24 cellular contexts compared by ENCODE assay signal in the genomic region with DNA sequence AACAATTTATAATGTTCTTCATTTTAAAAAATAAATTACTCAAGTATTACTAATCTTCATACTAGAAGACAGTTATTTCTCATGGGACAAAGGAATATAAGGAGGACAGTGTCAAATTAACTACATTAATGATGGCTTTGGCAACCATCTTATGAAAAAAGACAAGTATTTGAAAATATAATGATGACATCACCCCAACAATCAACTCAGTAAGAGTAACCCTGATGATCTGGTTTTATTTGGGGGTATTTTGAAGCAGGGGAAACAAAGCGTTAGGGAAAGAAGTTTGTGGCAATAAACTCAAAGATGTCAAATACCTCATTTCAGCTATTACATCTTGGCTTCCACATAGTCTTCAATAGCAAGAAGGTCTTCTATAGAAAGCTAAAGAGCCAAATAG. TPM values are rescaled to one million over a fixed set of nuclear protein-coding genes. Genes with fewer than 3 reads are reported as not detected.
"Had no signal": no experiment of that assay in that cellular context is flagged by ENCODE, and none has a peak within 500 bp of the region (broad histone marks: within the 10 kb centered on the region; RNA-seq: fewer than 3 reads in every experiment).

No MANE protein-coding gene starts in this region.

- H3K36me3 ChIP-seq: left lung, left ventricle myocardium inferior, lower lobe of right lung had no signal

- H3K9me3 ChIP-seq: left ventricle myocardium inferior, lower lobe of right lung, mucosa of descending colon had no signal

- H3K79me2 ChIP-seq: hepatocyte had no signal

- ATAC-seq: left cardiac atrium; left colon; left lobe of liver; left lung; left ventricle myocardium superior; lower lobe of right lung; mucosa of descending colon; naive thymus-derived CD4-positive, alpha-beta T cell had no signal

- FAIRE-seq: islet of Langerhans, keratinocyte, kidney had no signal

- H3K27me3 ChIP-seq: hepatocyte, left lung had no signal

- H2AFZ ChIP-seq: hepatocyte had no signal

- H3K4me3 ChIP-seq: hepatocyte, left lung, left ventricle myocardium inferior, lower lobe of right lung, lung, mucosa of descending colon had no signal

- DNase-seq: hippocampal formation; hypothalamus; immature natural killer cell; islet precursor cell; kidney; kidney glomerular epithelial cell; left cardiac atrium; left colon; left lung; left ventricle myocardium inferior; left ventricle myocardium superior; lower lobe of right lung; mammary epithelial cell; mesenchymal stem cell; mesendoderm; midbrain; mucosa of descending colon; naive B cell; naive thymus-derived CD4-positive, alpha-beta T cell had no signal

- H3K27ac ChIP-seq: hepatocyte, left lung, left ventricle myocardium inferior, lower lobe of right lung had no signal

- H3K4me2 ChIP-seq: hepatocyte had no signal

- H3K4me1 ChIP-seq: left lung, left ventricle myocardium inferior, lower lobe of right lung had no signal

RNA-seq across cellular contexts. Expression of a gene that starts 29.0 kb away (rescaled TPM):
- total RNA-seq: naive thymus-derived CD4-positive, alpha-beta T cell had no signal
- polyA plus RNA-seq: immature natural killer cell; keratinocyte; naive thymus-derived CD4-positive, alpha-beta T cell had no signal
